Comparison of ENCODE assay signal across 1 cellular context in genomic region chr17:81934098-81934757, GRCh38.
A peak's percentile ranks its signal among the peaks of the same experiment; 100 is the strongest.
TF ChIP-seq lines count a peak whose summit lies in the region.

No MANE protein-coding gene starts in this region.

TF ChIP-seq in HEK293, 187 proteins besides CTCF, POLR2A, EP300 and RAD21:
- TF ChIP-seq ZBTB17 (tag by site-specific recombination; IDR thresholded peaks at IDR 0.05), result no peak
- no peak for TF ChIP-seq ZNF600 (tag by site-specific recombination; IDR thresholded peaks at IDR 0.05)
- TF ChIP-seq, protein P1, sequence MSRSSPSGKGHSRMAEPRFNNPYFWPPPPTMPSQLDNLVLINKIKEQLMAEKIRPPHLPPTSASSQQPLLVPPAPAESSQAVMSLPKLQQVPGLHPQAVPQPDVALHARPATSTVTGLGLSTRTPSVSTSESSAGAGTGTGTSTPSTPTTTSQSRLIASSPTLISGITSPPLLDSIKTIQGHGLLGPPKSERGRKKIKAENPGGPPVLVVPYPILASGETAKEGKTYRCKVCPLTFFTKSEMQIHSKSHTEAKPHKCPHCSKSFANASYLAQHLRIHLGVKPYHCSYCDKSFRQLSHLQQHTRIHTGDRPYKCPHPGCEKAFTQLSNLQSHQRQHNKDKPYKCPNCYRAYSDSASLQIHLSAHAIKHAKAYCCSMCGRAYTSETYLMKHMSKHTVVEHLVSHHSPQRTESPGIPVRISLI (tag by site-specific recombination; IDR thresholded peaks at IDR 0.05), result no peak
- TF ChIP-seq ZNF658 (tag by site-specific recombination; IDR thresholded peaks at IDR 0.05), result no peak
- TF ChIP-seq ZIC2 (tag by site-specific recombination; IDR thresholded peaks at IDR 0.05), result 0 out of 2 replicates have a peak, but pooled peaks have one; percentile 19
- no peak for TF ChIP-seq ZNF571 (tag by site-specific recombination; IDR thresholded peaks at IDR 0.05)
- TF ChIP-seq RBAK (tag by site-specific recombination; IDR thresholded peaks at IDR 0.05), result no peak
- TF ChIP-seq ZNF518A (tag by site-specific recombination; conservative IDR thresholded peaks at IDR 0.05; ENCODE audit: low read depth), result no peak
- no peak for TF ChIP-seq ZNF707 (tag by site-specific recombination; IDR thresholded peaks at IDR 0.05)
- TF ChIP-seq ZBTB8A (tag by site-specific recombination; IDR thresholded peaks at IDR 0.05), result 0 out of 2 replicates have a peak, but pooled peaks have one; percentile 21
- TF ChIP-seq SP7 (tag by site-specific recombination; IDR thresholded peaks at IDR 0.05), result no peak
- TF ChIP-seq ZNF473 (tag by site-specific recombination; IDR thresholded peaks at IDR 0.05), result no peak
- TF ChIP-seq PRDM6 (tag by site-specific recombination; IDR thresholded peaks at IDR 0.05), result no peak
- peak; percentile 38; the same call in 1 of the 2 replicates for TF ChIP-seq GLIS2 (tag by site-specific recombination; IDR thresholded peaks at IDR 0.05)
- TF ChIP-seq KLF1 (tag by site-specific recombination; IDR thresholded peaks at IDR 0.05), result no peak
- no peak for TF ChIP-seq ZFP3 (tag by site-specific recombination; IDR thresholded peaks at IDR 0.05; ENCODE audit: low read depth)
- no peak for TF ChIP-seq GLI4 (tag by site-specific recombination; IDR thresholded peaks at IDR 0.05)
- no peak for TF ChIP-seq ZNF146 (tag by site-specific recombination; IDR thresholded peaks at IDR 0.05)
- no peak for TF ChIP-seq ZNF626 (tag by site-specific recombination; IDR thresholded peaks at IDR 0.05)
- no peak for TF ChIP-seq ZEB2 (tag by site-specific recombination; IDR thresholded peaks at IDR 0.05)
- no peak for TF ChIP-seq ZNF670 (tag by site-specific recombination; IDR thresholded peaks at IDR 0.05; ENCODE audit: low read depth)
- TF ChIP-seq ZFP41 (tag by site-specific recombination; IDR thresholded peaks at IDR 0.05; ENCODE audit: borderline replicate concordance), result no peak
- no peak for TF ChIP-seq ZNF2 (tag by site-specific recombination; IDR thresholded peaks at IDR 0.05)
- no peak for TF ChIP-seq ZNF791 (tag by site-specific recombination; IDR thresholded peaks at IDR 0.05)
- TF ChIP-seq ZNF623 (tag by site-specific recombination; IDR thresholded peaks at IDR 0.05), result no peak
